In genomic region chr12:53379389-53380103, GRCh38 we compare ENCODE assay signal across 8 cellular contexts. TPM values are rescaled to one million over a fixed set of nuclear protein-coding genes. Genes with fewer than 3 reads are reported as not detected.
A peak's percentile ranks its signal among the peaks of the same experiment; 100 is the strongest.
DNase-seq lines count a peak whose midpoint lies in the region; ATAC-seq, FAIRE-seq and TF ChIP-seq lines count a peak whose summit lies in the region.

No MANE protein-coding gene starts in this region.

- FAIRE-seq in kidney (lab: Jason Lieb, UNC) = peak; percentile 99

- peaks cover 11 to 14% of the 10 kb centered on the region in 2 donors for H3K36me3 ChIP-seq in kidney (ENCODE audit: control insufficient read depth in 1 of 2, insufficient read depth in 2 of 2, low read length in 2 of 2)

- no peak for TF ChIP-seq CTCF in choroid plexus epithelial cell (conservative IDR thresholded peaks at IDR 0.05; ENCODE audit: low read depth, low read length)
- no peak for TF ChIP-seq CTCF in kidney (IDR thresholded peaks at IDR 0.05; ENCODE audit: borderline replicate concordance, extremely low read depth, insufficient read depth)

- ATAC-seq in GM19043 (IDR thresholded peaks at IDR 0.05; ENCODE audit: low read depth, unreplicated experiment) (peak; percentile 60), HG03342 (IDR thresholded peaks at IDR 0.05; ENCODE audit: unreplicated experiment) (peak; percentile 70)

- peaks cover 30 to 34% of the 10 kb centered on the region in 2 donors for H3K4me1 ChIP-seq in kidney (ENCODE audit: control insufficient read depth in 1 of 2, insufficient read depth in 1 of 2, low read depth in 1 of 2, low read length in 2 of 2)

- peak overlapping the region; percentile 98 for H3K27ac ChIP-seq in kidney (ENCODE audit: low read depth in 2 of 2, low read length in 2 of 2)

- H3K4me3 ChIP-seq in choroid plexus epithelial cell (ENCODE audit: low read depth, low read length) (peak overlapping the region; percentile 68), kidney (ENCODE audit: low read length in 2 of 2) (peak overlapping the region; percentile 65 to 83)

- peak overlapping the region; percentile 56 to 96 for H3K9ac ChIP-seq in kidney (ENCODE audit: low read length in 2 of 2)

- intact Hi-C loops in kidney (cut with DNase I) = no loop called here

- H3K9me3 ChIP-seq in kidney (ENCODE audit: control insufficient read depth in 1 of 2, low read length in 2 of 2) = no peaks in the 10 kb centered on the region

- DNase-seq in Ammon's horn (ENCODE audit: low spot score) (peak; percentile 100), NCI-H345 treated with DMSO at 0.1 percent for 48 hours (lab: John Stamatoyannopoulos, UW; ENCODE audit: unreplicated experiment) (peak; percentile 100), choroid plexus epithelial cell (ENCODE audit: low read depth) (peak; percentile 100), kidney (peak; percentile 99)
- peak; percentile 98 for DNase-seq in activated CD4-positive, CD25-positive, alpha-beta regulatory T cell treated with anti-CD3 and anti-CD28 coated beads, Interleukin-2, amount 50 U/mL, for 16 hours (ENCODE audit: low read depth, low spot score)
- DNase-seq in stimulated activated CD4-positive, alpha-beta T cell treated with anti-CD3 and anti-CD28 coated beads, Interleukin-15, amount 100 ng/mL, for 1 hour (ENCODE audit: low read depth in 1 of 2, low spot score in 1 of 2) = peak; percentile 76 to 79

RNA-seq across cellular contexts. Expression of gene SP1, which starts 0.4 kb away (rescaled TPM):
- total RNA-seq in kidney = 126 TPM
- polyA plus RNA-seq in kidney (ENCODE audit: insufficient read depth, low read depth, low replicate concordance) = 15.1 TPM

RNA-seq across cellular contexts. Expression of gene SP7, which starts 43.4 kb away (rescaled TPM):
- total RNA-seq in kidney = not detected
- not detected for polyA plus RNA-seq in kidney (ENCODE audit: insufficient read depth, low read depth, low replicate concordance)

RNA-seq across cellular contexts. Expression of gene AMHR2, which starts 44.1 kb away (rescaled TPM):
- total RNA-seq in kidney = not detected
- not detected for polyA plus RNA-seq in kidney (ENCODE audit: insufficient read depth, low read depth, low replicate concordance)

RNA-seq across cellular contexts. Expression of gene AAAS, which starts 58.1 kb away (rescaled TPM):
- 46.2 TPM for total RNA-seq in kidney
- polyA plus RNA-seq in kidney (ENCODE audit: insufficient read depth, low read depth, low replicate concordance) = 43.4 TPM

Comparison
In these comparisons a context has a peak if more than half of its experiments do, and no peak if none do; other contexts are left out.
1. Peak in every context shown above with its lines: DNase-seq, ATAC-seq, H3K4me3 ChIP-seq and H3K27ac ChIP-seq.